8 cellular contexts compared by ENCODE assay signal in genomic region chrX:44873415-44874270, GRCh38. TPM values are rescaled to one million over a fixed set of nuclear protein-coding genes. Genes with fewer than 3 reads are reported as not detected.
DNase-seq lines count a peak whose midpoint lies in the region; ATAC-seq and TF ChIP-seq lines count a peak whose summit lies in the region.

No MANE protein-coding gene starts in this region.

- H3K27ac Mint-ChIP-seq in activated CD4-positive, alpha-beta T cell treated with anti-CD3 and anti-CD28 coated beads for 36 hours, result peak overlapping the region; percentile 99
- H3K27ac Mint-ChIP-seq in chondrocyte (ENCODE audit: unreplicated experiment), result peak overlapping the region; percentile 95

- CTCF ChIA-PET in activated CD4-positive, alpha-beta T cell treated with anti-CD3 and anti-CD28 coated beads for 36 hours (lab: Charles Lee), result no interaction called here

- peaks cover 7% of the 10 kb centered on the region for H3K36me3 Mint-ChIP-seq in activated CD4-positive, alpha-beta T cell treated with anti-CD3 and anti-CD28 coated beads for 36 hours (ENCODE audit: low read depth)
- H3K36me3 Mint-ChIP-seq in chondrocyte (ENCODE audit: low read depth), result no peaks in the 10 kb centered on the region

- intact Hi-C loops in activated CD4-positive, alpha-beta T cell treated with anti-CD3 and anti-CD28 coated beads for 36 hours (cut with DNase I, micrococcal nuclease), result loop anchor here (2.0 to 10.0 kb wide), 10 partner anchors 49 to 1221 kb away; partner anchors contain the start of gene FUNDC1 (in 1 of the 2)

- peak overlapping the region; percentile 92 for H3K4me3 Mint-ChIP-seq in activated CD4-positive, alpha-beta T cell treated with anti-CD3 and anti-CD28 coated beads for 36 hours
- H3K4me3 Mint-ChIP-seq in chondrocyte (ENCODE audit: unreplicated experiment), result peak overlapping the region; percentile 88

- TF ChIP-seq POLR2A in GM19099 (IDR thresholded peaks at IDR 0.05; ENCODE audit: extremely low read depth, insufficient read length, low read depth), result peak; percentile 57
- peak; percentile 67 for TF ChIP-seq POLR2A in NB4 (IDR thresholded peaks at IDR 0.05; ENCODE audit: extremely low read depth, insufficient read length)

- ATAC-seq in activated CD4-positive, alpha-beta T cell treated with anti-CD3 and anti-CD28 coated beads for 36 hours, result peak; percentile 4
- ATAC-seq in GM19395 (IDR thresholded peaks at IDR 0.05; ENCODE audit: unreplicated experiment), result no peak

- no peaks in the 10 kb centered on the region for H3K27me3 Mint-ChIP-seq in activated CD4-positive, alpha-beta T cell treated with anti-CD3 and anti-CD28 coated beads for 36 hours
- no peaks in the 10 kb centered on the region for H3K27me3 Mint-ChIP-seq in chondrocyte (ENCODE audit: low read depth)

- POLR2A ChIA-PET in activated CD4-positive, alpha-beta T cell treated with anti-CD3 and anti-CD28 coated beads for 36 hours (lab: Charles Lee), result interaction anchor here (0.9 kb wide), 1 partner anchor 31 kb away, joined by 3 read pairs; no protein-coding TSS in a partner anchor

- H3K9me3 Mint-ChIP-seq in activated CD4-positive, alpha-beta T cell treated with anti-CD3 and anti-CD28 coated beads for 36 hours (ENCODE audit: low read depth), result no peaks in the 10 kb centered on the region
- no peaks in the 10 kb centered on the region for H3K9me3 Mint-ChIP-seq in chondrocyte (ENCODE audit: low read depth)

- DNase-seq in AG09309 (ENCODE audit: low read depth) (no peak), NB4 (ENCODE audit: low read depth) (peak; percentile 87), chondrocyte (ENCODE audit: low spot score) (no peak), left kidney (ENCODE audit: low read depth, low spot score) (peak; percentile 72)
- DNase-seq in activated CD4-positive, alpha-beta T cell treated with anti-CD3 and anti-CD28 coated beads for 36 hours, result peak; percentile 59
- DNase-seq in stimulated activated CD4-positive, alpha-beta T cell treated with anti-CD3 and anti-CD28 coated beads, Interleukin-2, amount 100 ng/mL, for 24 hours, result peak; percentile 44

- peak overlapping the region; percentile 77 for H3K4me3 ChIP-seq in AG09309 (ENCODE audit: control insufficient read depth, low read depth, low read length)
- peak overlapping the region; percentile 97 for H3K4me3 ChIP-seq in NB4 (ENCODE audit: low read depth, low read length)

- TF ChIP-seq CTCF in AG09309 (IDR thresholded peaks at IDR 0.05; ENCODE audit: control insufficient read depth, insufficient read depth, low read depth, low read length, missing control alignments) (no peak), NB4 (IDR thresholded peaks at IDR 0.05; ENCODE audit: low read depth, low read length) (no peak), chondrocyte (IDR thresholded peaks at IDR 0.05) (peak; percentile 28)

- peaks cover 9% of the 10 kb centered on the region for H3K4me1 Mint-ChIP-seq in activated CD4-positive, alpha-beta T cell treated with anti-CD3 and anti-CD28 coated beads for 36 hours
- peaks cover 25% of the 10 kb centered on the region for H3K4me1 Mint-ChIP-seq in chondrocyte (ENCODE audit: low read depth)

RNA-seq across cellular contexts. Expression of gene KDM6A, which starts 0.7 kb away (rescaled TPM):
- total RNA-seq in activated CD4-positive, alpha-beta T cell treated with anti-CD3 and anti-CD28 coated beads for 36 hours, result 10 to 100 TPM; 18.9 to 24.2 TPM
- 13.6 to 16.8 TPM (median 14.4 TPM) in 3 replicates for total RNA-seq in chondrocyte

RNA-seq across cellular contexts. Expression of gene DUSP21, which starts 29.8 kb away (rescaled TPM):
- total RNA-seq in activated CD4-positive, alpha-beta T cell treated with anti-CD3 and anti-CD28 coated beads for 36 hours, result not detected
- total RNA-seq in chondrocyte, result not detected in 3 replicates

Comparison
In these comparisons a context has a peak if more than half of its experiments do, and no peak if none do; other contexts are left out.
1. DNase-seq: peak in NB4 (single experiment), activated CD4-positive, alpha-beta T cell treated with anti-CD3 and anti-CD28 coated beads for 36 hours (single experiment), left kidney (single experiment) and stimulated activated CD4-positive, alpha-beta T cell treated with anti-CD3 and anti-CD28 coated beads, Interleukin-2, amount 100 ng/mL, for 24 hours (2 of 2); none in AG09309 (single experiment) and chondrocyte (single experiment).